26 cellular contexts compared by ENCODE assay signal in the genomic region with DNA sequence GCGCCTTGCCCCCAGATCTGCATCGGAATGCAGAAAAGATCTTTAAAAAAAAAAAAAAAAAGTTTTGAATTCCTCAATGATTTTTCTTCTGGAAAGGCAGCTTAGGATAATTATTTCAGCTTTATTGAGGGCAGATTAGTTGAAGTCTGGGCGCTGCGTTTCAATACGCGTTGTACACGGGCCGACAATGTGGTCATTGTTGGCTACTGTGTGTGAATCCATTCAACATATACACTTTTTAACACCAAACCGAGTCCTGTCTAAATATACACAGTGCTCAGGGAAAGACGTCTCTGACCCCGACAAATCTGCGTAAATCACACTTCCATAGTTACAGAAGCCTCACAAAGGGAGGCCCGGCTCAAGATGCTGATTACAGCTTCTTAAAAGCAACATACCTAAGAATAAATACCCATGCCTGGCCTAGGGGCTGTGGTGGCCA. TPM values are rescaled to one million over a fixed set of nuclear protein-coding genes. Genes with fewer than 3 reads are reported as not detected.
A peak's percentile ranks its signal among the peaks of the same experiment; 100 is the strongest.
DNase-seq lines count a peak whose midpoint lies in the region; ATAC-seq and TF ChIP-seq lines count a peak whose summit lies in the region.
"Had no signal": no experiment of that assay in that cellular context is flagged by ENCODE, and none has a peak within 500 bp of the region (broad histone marks: within the 10 kb centered on the region; RNA-seq: fewer than 3 reads in every experiment).

No MANE protein-coding gene starts in this region.

- H4K20me1 ChIP-seq in GM23338 (replicated peaks; ENCODE audit: insufficient read depth), result no peaks in the 10 kb centered on the region; the same call in 1 of the 2 replicates

- H3K4me1 Mint-ChIP-seq in GM23338 (peaks cover 55% of the 10 kb centered on the region), memory B cell (peaks cover 38% of the 10 kb centered on the region)
- peaks cover 43 to 90% of the 10 kb centered on the region in 2 donors for H3K4me1 Mint-ChIP-seq in stimulated activated naive B cell treated with anti-CD40 and anti-IgM and Interleukin-4, amounts not matched to agents 10 μg/mL and 1 μg/mL and 100 μg/mL, for 72 hours

- H3K9me3 ChIP-seq in SJCRH30 (replicated peaks), result no peaks in the 10 kb centered on the region
- H3K9me3 ChIP-seq: psoas muscle, SK-N-SH had no signal

- H3K36me3 ChIP-seq in GM23338 (ENCODE audit: insufficient read depth), result no peaks in the 10 kb centered on the region
- no peaks in the 10 kb centered on the region for H3K36me3 ChIP-seq in SJCRH30

- H3K9me2 ChIP-seq in GM23338 (ENCODE audit: insufficient read depth), result no peaks in the 10 kb centered on the region
- H3K9me2 ChIP-seq: SK-N-SH had no signal

- H3K4me3 ChIP-seq in GM23338 (peak overlapping the region; percentile 66), SJCRH30 (peak overlapping the region; percentile 62)
- H3K4me3 ChIP-seq: psoas muscle had no signal

- no peak for TF ChIP-seq CTCF in GM23338 (conservative IDR thresholded peaks at IDR 0.05; ENCODE audit: low read depth in 2 of 2)

- ATAC-seq in GM23338 (no peak), memory B cell (ENCODE audit: low read depth) (no peak), GM19351 (IDR thresholded peaks at IDR 0.05; ENCODE audit: unreplicated experiment) (no peak), left lobe of liver (no peak)
- no peak for ATAC-seq in stimulated activated naive B cell treated with anti-CD40 and anti-IgM and Interleukin-4, amounts not matched to agents 10 μg/mL and 1 μg/mL and 100 μg/mL, for 72 hours (replicated peaks)
- ATAC-seq: activated naive CD8-positive, alpha-beta T cell treated with anti-CD3 and anti-CD28 coated beads, Interleukin-2, amount 50 U/mL, for 24 hours; left colon; psoas muscle; stimulated activated effector memory CD8-positive, alpha-beta T cell treated with anti-CD3 and anti-CD28 coated beads, Interleukin-12 subunit alpha, Interleukin-12 subunit beta, amount 100 ng/mL, for 72 hours had no signal

- H3K79me2 ChIP-seq in GM23338 (replicated peaks; ENCODE audit: insufficient read depth), result no peaks in the 10 kb centered on the region

- H3F3A ChIP-seq in GM23338 (replicated peaks; ENCODE audit: low read depth), result peaks cover 34% of the 10 kb centered on the region

- peak overlapping the region; percentile 94 for H3K4me2 ChIP-seq in GM23338

- H3K4me3 Mint-ChIP-seq in GM23338 (peak overlapping the region; percentile 65), memory B cell (peak overlapping the region; percentile 14)
- H3K4me3 Mint-ChIP-seq in stimulated activated naive B cell treated with anti-CD40 and anti-IgM and Interleukin-4, amounts not matched to agents 10 μg/mL and 1 μg/mL and 100 μg/mL, for 72 hours, result no peak overlapping the region
- H3K4me3 Mint-ChIP-seq: nephron progenitor cell had no signal

- H3K27ac ChIP-seq in GM23338 (ENCODE audit: low read depth) (no peak overlapping the region), SJCRH30 (peak overlapping the region; percentile 66)
- H3K27ac ChIP-seq: psoas muscle, VCaP had no signal

- H3K9me3 Mint-ChIP-seq in GM23338, result peaks cover 3% of the 10 kb centered on the region; the same call in 1 of the 3 replicates
- H3K9me3 Mint-ChIP-seq in memory B cell, result no peaks in the 10 kb centered on the region
- H3K9me3 Mint-ChIP-seq in stimulated activated naive B cell treated with anti-CD40 and anti-IgM and Interleukin-4, amounts not matched to agents 10 μg/mL and 1 μg/mL and 100 μg/mL, for 72 hours, result no peaks in the 10 kb centered on the region
- H3K9me3 Mint-ChIP-seq: activated naive CD8-positive, alpha-beta T cell treated with anti-CD3 and anti-CD28 coated beads, Interleukin-2, amount 50 U/mL, for 24 hours; activated T-helper 2 cell treated with anti-CD3 and anti-CD28 coated beads, Interferon-gamma antibody, Interleukin-2, Interleukin-4, amounts not matched to agents 10 μg/mL and 5 μg/mL and 100 μg/mL, durations not matched to agents 14 hours and 24 hours and 36 hours; nephron progenitor cell; stimulated activated effector memory CD8-positive, alpha-beta T cell treated with anti-CD3 and anti-CD28 coated beads, Interleukin-12 subunit alpha, Interleukin-12 subunit beta, amount 100 ng/mL, for 72 hours had no signal

- DNase-seq in GM23338 (ENCODE audit: low spot score), result no peak
- DNase-seq in SJCRH30, result no peak
- DNase-seq in memory B cell (ENCODE audit: low spot score in 2 of 2), result no peak
- no peak for DNase-seq in stimulated activated naive B cell treated with anti-CD40 and anti-IgM and Interleukin-4, amounts not matched to agents 10 μg/mL and 1 μg/mL and 100 μg/mL, for 72 hours
- no peak for DNase-seq in NCI-H1694 treated with DMSO at 0.1 percent for 48 hours (lab: John Stamatoyannopoulos, UW)
- no peak for DNase-seq in left lobe of liver (ENCODE audit: low spot score)
- DNase-seq: activated naive CD8-positive, alpha-beta T cell treated with anti-CD3 and anti-CD28 coated beads, Interleukin-2, amount 50 U/mL, for 24 hours; cortex of kidney; left colon; MM.1S; NCI-H1436; NCI-H2171 treated with DMSO at 0.1 percent for 48 hours; NCI-H526; nephron progenitor cell; RPMI8226; small intestine; stimulated activated CD4-positive, alpha-beta T cell treated with anti-CD3 and anti-CD28 coated beads, Interleukin-2, amount 100 ng/mL, for 24 hours had no signal

- H3K4me1 ChIP-seq in GM23338 (ENCODE audit: insufficient read depth) (peaks cover 61% of the 10 kb centered on the region), SJCRH30 (no peaks in the 10 kb centered on the region; the same call in 1 of the 2 replicates)

- H3K27me3 ChIP-seq in GM23338 (ENCODE audit: insufficient read depth) (peaks cover 100% of the 10 kb centered on the region), SJCRH30 (no peaks in the 10 kb centered on the region)

- H2AFZ ChIP-seq in GM23338, result no peak overlapping the region

- H3K27ac Mint-ChIP-seq in GM23338 (no peak overlapping the region), memory B cell (no peak overlapping the region)
- H3K27ac Mint-ChIP-seq in stimulated activated naive B cell treated with anti-CD40 and anti-IgM and Interleukin-4, amounts not matched to agents 10 μg/mL and 1 μg/mL and 100 μg/mL, for 72 hours, result peak overlapping the region; percentile 10
- H3K27ac Mint-ChIP-seq: activated naive CD8-positive, alpha-beta T cell treated with anti-CD3 and anti-CD28 coated beads, Interleukin-2, amount 50 U/mL, for 24 hours; activated T-helper 2 cell treated with anti-CD3 and anti-CD28 coated beads, Interferon-gamma antibody, Interleukin-2, Interleukin-4, amounts not matched to agents 10 μg/mL and 5 μg/mL and 100 μg/mL, durations not matched to agents 14 hours and 24 hours and 36 hours; nephron progenitor cell; stimulated activated effector memory CD8-positive, alpha-beta T cell treated with anti-CD3 and anti-CD28 coated beads, Interleukin-12 subunit alpha, Interleukin-12 subunit beta, amount 100 ng/mL, for 72 hours had no signal

- peaks cover 95% of the 10 kb centered on the region for H3K27me3 Mint-ChIP-seq in GM23338 (ENCODE audit: insufficient read depth, low read depth, poor library complexity)
- H3K27me3 Mint-ChIP-seq in memory B cell, result peaks cover 39% of the 10 kb centered on the region
- peaks cover 77 to 96% of the 10 kb centered on the region in 2 donors for H3K27me3 Mint-ChIP-seq in stimulated activated naive B cell treated with anti-CD40 and anti-IgM and Interleukin-4, amounts not matched to agents 10 μg/mL and 1 μg/mL and 100 μg/mL, for 72 hours

- no peaks in the 10 kb centered on the region; the same call in 2 of the 3 replicates for H3K36me3 Mint-ChIP-seq in GM23338 (ENCODE audit: low read depth)
- no peaks in the 10 kb centered on the region for H3K36me3 Mint-ChIP-seq in memory B cell
- peaks cover 0 to 2% of the 10 kb centered on the region in 2 donors for H3K36me3 Mint-ChIP-seq in stimulated activated naive B cell treated with anti-CD40 and anti-IgM and Interleukin-4, amounts not matched to agents 10 μg/mL and 1 μg/mL and 100 μg/mL, for 72 hours
- H3K36me3 Mint-ChIP-seq: stimulated activated effector memory CD8-positive, alpha-beta T cell treated with anti-CD3 and anti-CD28 coated beads, Interleukin-12 subunit alpha, Interleukin-12 subunit beta, amount 100 ng/mL, for 72 hours had no signal

TF ChIP-seq in GM23338, 12 proteins besides CTCF, POLR2A, EP300 and RAD21:
- TF ChIP-seq EZH2phosphoT487 (IDR thresholded peaks at IDR 0.05; ENCODE audit: unreplicated experiment), result peak; percentile 79
- peak; percentile 96 for TF ChIP-seq EZH2 (IDR thresholded peaks at IDR 0.05; ENCODE audit: low read depth, unreplicated experiment)
- TF ChIP-seq REST (IDR thresholded peaks at IDR 0.05; ENCODE audit: unreplicated experiment), result no peak

RNA-seq across cellular contexts. Expression of gene SIX3, which starts 1.4 kb away (rescaled TPM):
- total RNA-seq in GM23338 (2014; rRNA removed; shearing (Covaris generic)), result 0.28 TPM in 1 of 2 replicates, not detected in the other
- 0.21 and 0.37 TPM in 2 replicates for polyA plus RNA-seq in GM23338 (2016; fragmentation: Nextera tagmentation; extraction: Ambion mirVana)
- 1.8 and 2.0 TPM in 2 replicates for total RNA-seq in SJCRH30 (2014; rRNA removed; shearing (Covaris generic))
- total RNA-seq in left lobe of liver, result not detected
- total RNA-seq: fibroblast of lung, glomerular endothelial cell, left colon, mesenteric fat pad had no signal
- polyA plus RNA-seq: fibroblast of lung, small intestine had no signal

Comparison
In these comparisons a context has a peak if more than half of its experiments do, and no peak if none do; other contexts are left out.
1. H3K4me3 Mint-ChIP-seq: peak in GM23338 (single experiment) and memory B cell (single experiment); none in stimulated activated naive B cell treated with anti-CD40 and anti-IgM and Interleukin-4, amounts not matched to agents 10 μg/mL and 1 μg/mL and 100 μg/mL, for 72 hours (0 of 2).